In the genomic region with DNA sequence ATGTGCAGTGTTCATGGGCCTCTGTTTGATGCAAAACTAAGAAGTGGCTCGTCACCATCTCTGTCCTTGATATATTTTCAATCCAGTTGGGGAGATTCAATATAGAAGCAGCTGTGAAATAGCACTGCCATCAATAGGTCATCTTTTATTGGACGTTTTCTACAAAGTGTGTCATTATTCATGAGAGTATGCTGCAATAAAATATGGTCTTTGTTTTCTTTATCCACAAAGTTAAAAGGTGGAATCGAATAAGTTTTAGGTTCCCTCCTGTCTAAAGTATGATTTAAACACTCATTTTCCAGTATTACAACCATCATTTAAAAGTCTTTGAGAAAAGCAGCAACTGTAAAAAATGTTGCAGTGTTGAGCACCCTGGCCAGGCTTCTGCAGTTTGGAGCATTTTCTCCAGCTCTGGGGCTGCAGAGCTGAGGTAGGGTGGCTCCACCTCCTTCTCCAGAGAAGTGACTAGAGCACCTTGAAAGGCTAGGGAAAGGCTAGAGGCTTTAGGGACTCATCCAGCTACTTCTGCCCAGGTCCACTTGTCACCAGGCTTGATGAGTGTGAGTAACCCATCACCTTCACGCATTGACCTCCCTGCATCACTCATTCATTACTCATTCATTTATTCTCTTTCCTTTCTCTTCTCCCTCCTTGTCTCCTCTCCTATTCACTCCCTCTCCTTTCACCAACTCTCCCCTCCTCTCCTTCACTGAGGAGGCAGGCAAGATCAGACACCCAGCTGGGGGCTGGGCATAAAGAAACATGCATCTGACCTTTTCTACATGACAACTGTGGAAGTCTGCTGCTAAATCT, we compare ENCODE assay signal across 26 cellular contexts. TPM values are rescaled to one million over a fixed set of nuclear protein-coding genes. Genes with fewer than 3 reads are reported as not detected.
DNase-seq lines count a peak whose midpoint lies in the region; ATAC-seq and TF ChIP-seq lines count a peak whose summit lies in the region.
"Had no signal": no experiment of that assay in that cellular context is flagged by ENCODE, and none has a peak within 500 bp of the region (broad histone marks: within the 10 kb centered on the region; RNA-seq: fewer than 3 reads in every experiment).

No MANE protein-coding gene starts in this region.

- H3K9me3 ChIP-seq in SK-N-SH (no peaks in the 10 kb centered on the region), hepatocyte (ENCODE audit: low read depth) (no peaks in the 10 kb centered on the region), right lobe of liver (no peaks in the 10 kb centered on the region)
- H3K9me3 ChIP-seq: tibial nerve had no signal

- H3K36me3 Mint-ChIP-seq in chondrocyte (ENCODE audit: low read depth), result no peaks in the 10 kb centered on the region
- no peaks in the 10 kb centered on the region for H3K36me3 Mint-ChIP-seq in activated CD8-positive, alpha-beta T cell treated with anti-CD3 and anti-CD28 coated beads, Interleukin-2, amount 10 ng/mL, durations not matched to agents 7 days and 5 days (ENCODE audit: low read depth)
- no peaks in the 10 kb centered on the region for H3K36me3 Mint-ChIP-seq in naive thymus-derived CD8-positive, alpha-beta T cell
- H3K36me3 Mint-ChIP-seq: brain, CD14-positive monocyte, naive B cell had no signal

- H3K27ac ChIP-seq in SK-N-SH (ENCODE audit: low read depth in 2 of 2, low read length in 1 of 2), result no peak overlapping the region
- peak overlapping the region; percentile 31 for H3K27ac ChIP-seq in hepatocyte
- peak overlapping the region; percentile 39 to 81 (median 80) for H3K27ac ChIP-seq in right lobe of liver
- H3K27ac ChIP-seq: 22Rv1, left ventricle myocardium inferior, tibial nerve had no signal

- 45% methylated on average over 4 of the region's 4 CpGs for WGBS in SK-N-SH (ENCODE audit: low lambda C conversion rate)
- 49% methylated on average over 4 of the region's 4 CpGs for WGBS in hepatocyte (ENCODE audit: low lambda C conversion rate, missing lambda C conversion rate)
- 51% methylated on average over 4 of the region's 4 CpGs for WGBS in right lobe of liver (ENCODE audit: insufficient coverage, low coverage, low lambda C conversion rate, missing lambda C conversion rate)

- H2AFZ ChIP-seq in SK-N-SH (ENCODE audit: low read depth) (no peak overlapping the region), hepatocyte (no peak overlapping the region)

- intact Hi-C loops in right lobe of liver (cut with DNase I), result no loop called here

- TF ChIP-seq CTCF in SK-N-SH (IDR thresholded peaks at IDR 0.05) (no peak), hepatocyte (IDR thresholded peaks at IDR 0.05; ENCODE audit: poor library complexity) (no peak), right lobe of liver (IDR thresholded peaks at IDR 0.05) (no peak), chondrocyte (IDR thresholded peaks at IDR 0.05) (no peak)

- H3K27me3 ChIP-seq in SK-N-SH (ENCODE audit: insufficient read depth) (no peaks in the 10 kb centered on the region), hepatocyte (no peaks in the 10 kb centered on the region), right lobe of liver (no peaks in the 10 kb centered on the region)
- H3K27me3 ChIP-seq: gastroesophageal sphincter had no signal

- peaks cover 11% of the 10 kb centered on the region for H3K27me3 Mint-ChIP-seq in chondrocyte (ENCODE audit: low read depth)
- H3K27me3 Mint-ChIP-seq in activated CD8-positive, alpha-beta T cell treated with anti-CD3 and anti-CD28 coated beads, Interleukin-2, amount 10 ng/mL, durations not matched to agents 7 days and 5 days (ENCODE audit: low read depth), result peaks cover 9% of the 10 kb centered on the region
- H3K27me3 Mint-ChIP-seq in naive thymus-derived CD8-positive, alpha-beta T cell, result peaks cover 4 to 14% (median 10%) of the 10 kb centered on the region in 5 donors

- no peak overlapping the region for H3K4me3 Mint-ChIP-seq in chondrocyte (ENCODE audit: unreplicated experiment)
- H3K4me3 Mint-ChIP-seq in activated CD8-positive, alpha-beta T cell treated with anti-CD3 and anti-CD28 coated beads, Interleukin-2, amount 10 ng/mL, durations not matched to agents 7 days and 5 days, result no peak overlapping the region
- H3K4me3 Mint-ChIP-seq in naive thymus-derived CD8-positive, alpha-beta T cell, result no peak overlapping the region
- H3K4me3 Mint-ChIP-seq: brain, CD14-positive monocyte, HFFc6, naive B cell, T-helper 17 cell had no signal

- H3K4me3 ChIP-seq in SK-N-SH (ENCODE audit: low read depth in 2 of 2, low read length in 1 of 2) (no peak overlapping the region), hepatocyte (no peak overlapping the region), right lobe of liver (peak overlapping the region in 1 of 3 donors; percentile 22)
- H3K4me3 ChIP-seq: gastroesophageal sphincter, left ventricle myocardium inferior, tibial nerve had no signal

- H3K79me2 ChIP-seq in SK-N-SH (ENCODE audit: insufficient read depth), result no peaks in the 10 kb centered on the region
- H3K79me2 ChIP-seq in hepatocyte, result no peaks in the 10 kb centered on the region

- H3K4me2 ChIP-seq in SK-N-SH, result 0 out of 2 replicates have a peak overlapping the region, but pooled peaks have one; percentile 4
- H3K4me2 ChIP-seq in hepatocyte, result peak overlapping the region; percentile 63

- no peaks in the 10 kb centered on the region for H3F3A ChIP-seq in SK-N-SH (replicated peaks; ENCODE audit: insufficient read depth)

- DNase-seq in A172 (ENCODE audit: low spot score), result peak; percentile 14
- no peak for DNase-seq in SK-N-SH
- DNase-seq in hepatocyte (ENCODE audit: low spot score), result peak; percentile 16
- DNase-seq in right lobe of liver, result no peak
- DNase-seq in chondrocyte (ENCODE audit: low spot score), result no peak
- no peak for DNase-seq in activated CD8-positive, alpha-beta T cell treated with anti-CD3 and anti-CD28 coated beads, Interleukin-2, amount 10 ng/mL, durations not matched to agents 7 days and 5 days
- no peak for DNase-seq in amygdala (lab: John Stamatoyannopoulos, UW)
- DNase-seq in naive thymus-derived CD8-positive, alpha-beta T cell, result no peak
- DNase-seq: activated CD4-positive, alpha-beta T cell treated with anti-CD3 and anti-CD28 coated beads, Interleukin-2, amount 50 U/mL, for 4 hours; activated naive CD4-positive, alpha-beta T cell treated with Interleukin-2 at 50 U/mL for 16 hours; left ventricle myocardium inferior; naive B cell; NCI-H1092; NCI-H187; NCI-H2171 treated with DMSO at 0.1 percent for 48 hours; NCI-H510A treated with DMSO at 0.1 percent for 48 hours; RPMI8226; stimulated activated CD4-positive, alpha-beta T cell treated with anti-CD3 and anti-CD28 coated beads, Interleukin-4, amount 100 ng/mL, for 4 hours; T-helper 17 cell had no signal

- peak in 3 of 4 donors; percentile 5 to 25 (median 14) for ATAC-seq in right lobe of liver
- no peak for ATAC-seq in activated CD8-positive, alpha-beta T cell treated with anti-CD3 and anti-CD28 coated beads, Interleukin-2, amount 10 ng/mL, durations not matched to agents 7 days and 5 days
- ATAC-seq in naive thymus-derived CD8-positive, alpha-beta T cell, result no peak
- ATAC-seq: activated CD4-positive, CD25-positive, alpha-beta regulatory T cell treated with anti-CD3 and anti-CD28 coated beads, Interleukin-2, amount 50 U/mL, for 24 hours; T-helper 17 cell had no signal

- TF ChIP-seq EP300 in SK-N-SH (IDR thresholded peaks at IDR 0.05; ENCODE audit: borderline replicate concordance in 1 of 2, low read depth in 1 of 2, low read length in 1 of 2), result no peak

- POLR2A ChIA-PET in SK-N-SH (lab: Yijun Ruan, JAX), result no interaction called here
- POLR2A ChIA-PET in activated CD8-positive, alpha-beta T cell treated with anti-CD3 and anti-CD28 coated beads, Interleukin-2, amount 10 ng/mL, durations not matched to agents 7 days and 5 days (lab: Charles Lee), result no interaction called here
- POLR2A ChIA-PET in naive thymus-derived CD8-positive, alpha-beta T cell (lab: Charles Lee), result no interaction called here

- TF ChIP-seq POLR2A in right lobe of liver (IDR thresholded peaks at IDR 0.05), result no peak

- no peak overlapping the region for H3K27ac Mint-ChIP-seq in chondrocyte (ENCODE audit: unreplicated experiment)
- no peak overlapping the region for H3K27ac Mint-ChIP-seq in activated CD8-positive, alpha-beta T cell treated with anti-CD3 and anti-CD28 coated beads, Interleukin-2, amount 10 ng/mL, durations not matched to agents 7 days and 5 days
- H3K27ac Mint-ChIP-seq in naive thymus-derived CD8-positive, alpha-beta T cell, result no peak overlapping the region
- H3K27ac Mint-ChIP-seq: brain, CD14-positive monocyte, HFFc6, naive B cell, T-helper 17 cell had no signal

- H3K36me3 ChIP-seq in SK-N-SH (replicated peaks in 1 of 2; ENCODE audit: control insufficient read depth in 1 of 2, insufficient read depth in 2 of 2, low read length in 1 of 2), result no peaks in the 10 kb centered on the region
- H3K36me3 ChIP-seq in hepatocyte (replicated peaks; ENCODE audit: insufficient read depth, low read depth), result no peaks in the 10 kb centered on the region
- H3K36me3 ChIP-seq in right lobe of liver, result no peaks in the 10 kb centered on the region
- H3K36me3 ChIP-seq: gastroesophageal sphincter, left ventricle myocardium inferior, tibial nerve had no signal

- no peaks in the 10 kb centered on the region for H3K4me1 Mint-ChIP-seq in chondrocyte (ENCODE audit: low read depth)
- no peaks in the 10 kb centered on the region for H3K4me1 Mint-ChIP-seq in activated CD8-positive, alpha-beta T cell treated with anti-CD3 and anti-CD28 coated beads, Interleukin-2, amount 10 ng/mL, durations not matched to agents 7 days and 5 days (ENCODE audit: low read depth)
- no peaks in the 10 kb centered on the region for H3K4me1 Mint-ChIP-seq in naive thymus-derived CD8-positive, alpha-beta T cell
- H3K4me1 Mint-ChIP-seq: CD14-positive monocyte, naive B cell, T-helper 17 cell had no signal

- H4K20me1 ChIP-seq in SK-N-SH (ENCODE audit: insufficient read depth) (no peaks in the 10 kb centered on the region), hepatocyte (ENCODE audit: insufficient read depth, poor library complexity, severe bottlenecking) (no peaks in the 10 kb centered on the region)

- H3K9me3 Mint-ChIP-seq in chondrocyte (ENCODE audit: low read depth), result no peaks in the 10 kb centered on the region
- H3K9me3 Mint-ChIP-seq in activated CD8-positive, alpha-beta T cell treated with anti-CD3 and anti-CD28 coated beads, Interleukin-2, amount 10 ng/mL, durations not matched to agents 7 days and 5 days (ENCODE audit: insufficient read depth), result no peaks in the 10 kb centered on the region
- no peaks in the 10 kb centered on the region for H3K9me3 Mint-ChIP-seq in naive thymus-derived CD8-positive, alpha-beta T cell
- H3K9me3 Mint-ChIP-seq: HFFc6 had no signal

- no peak for TF ChIP-seq RAD21 in SK-N-SH (IDR thresholded peaks at IDR 0.05; ENCODE audit: low read length)

- H3K9ac ChIP-seq in SK-N-SH, result no peak overlapping the region

- H3K9me2 ChIP-seq in SK-N-SH (no peaks in the 10 kb centered on the region), hepatocyte (replicated peaks; ENCODE audit: insufficient read depth) (no peaks in the 10 kb centered on the region)

- H3K4me1 ChIP-seq in SK-N-SH (ENCODE audit: control insufficient read depth in 1 of 2, insufficient read depth in 2 of 2, low read depth in 1 of 2, low read length in 1 of 2) (peaks cover 3 to 6% of the 10 kb centered on the region in 2 experiments; a peak in 3 of 4 replicates), hepatocyte (ENCODE audit: insufficient read depth) (peaks cover 33% of the 10 kb centered on the region), right lobe of liver (peaks cover 0 to 18% (median 6%) of the 10 kb centered on the region in 4 donors)
- H3K4me1 ChIP-seq: left ventricle myocardium inferior had no signal

- CTCF ChIA-PET in SK-N-SH (lab: Yijun Ruan, JAX), result interaction anchor here (2.3 to 3.4 kb wide), 3 partner anchors 20 to 359 kb away, joined by 6 to 23 read pairs (median 12); no protein-coding TSS in a partner anchor
- CTCF ChIA-PET in activated CD8-positive, alpha-beta T cell treated with anti-CD3 and anti-CD28 coated beads, Interleukin-2, amount 10 ng/mL, durations not matched to agents 7 days and 5 days (lab: Charles Lee), result no interaction called here

RNA-seq across cellular contexts. Expression of gene DNAH14, which starts 56.4 kb away (rescaled TPM):
- not detected in 2 replicates for total RNA-seq in A172 (2014; rRNA removed; shearing (Covaris generic))
- polyA plus RNA-seq in SK-N-SH (2012; rRNA removed) (8.0 and 11.3 TPM in 2 replicates), hepatocyte (14.7 and 15.2 TPM in 2 replicates)
- polyA plus RNA-seq in SK-N-SH (2012; cell fraction: cytosol; rRNA removed), result 10.7 and 16.2 TPM in 2 replicates
- polyA plus RNA-seq in SK-N-SH (2012; cell fraction: nucleus; rRNA removed), result 9.7 and 21.7 TPM in 2 replicates
- total RNA-seq in hepatocyte (46.1 and 47.3 TPM in 2 replicates), right lobe of liver (10 to 100 TPM in 3 of 6 experiments, 1 to 10 TPM in 3; 8.0 to 17.1 (median 9.7) TPM), chondrocyte (15.3 to 28.1 TPM (median 16.0 TPM) in 3 replicates)
- total RNA-seq in activated CD8-positive, alpha-beta T cell treated with anti-CD3 and anti-CD28 coated beads, Interleukin-2, amount 10 ng/mL, durations not matched to agents 7 days and 5 days, result not detected
- total RNA-seq in naive thymus-derived CD8-positive, alpha-beta T cell, result under 1 TPM in 1 of 2 experiments, not detected in 1; 0.08 TPM
- polyA plus RNA-seq in naive thymus-derived CD8-positive, alpha-beta T cell, result under 1 TPM in 2 of 3 donors, not detected in 1; 0.01 to 0.03 TPM

Comparison
In these comparisons a context has a peak if more than half of its experiments do, and no peak if none do; other contexts are left out.
1. DNase-seq: peak in A172 (single experiment) and hepatocyte (single experiment); none in SK-N-SH (single experiment), right lobe of liver (0 of 3), chondrocyte (single experiment), activated CD8-positive, alpha-beta T cell treated with anti-CD3 and anti-CD28 coated beads, Interleukin-2, amount 10 ng/mL, durations not matched to agents 7 days and 5 days (single experiment), amygdala (0 of 56) and naive thymus-derived CD8-positive, alpha-beta T cell (0 of 10).
2. H3K27ac ChIP-seq: peak in hepatocyte (single experiment) and right lobe of liver (3 of 3); none in SK-N-SH (0 of 2).
3. ATAC-seq: peak in right lobe of liver (3 of 4); none in activated CD8-positive, alpha-beta T cell treated with anti-CD3 and anti-CD28 coated beads, Interleukin-2, amount 10 ng/mL, durations not matched to agents 7 days and 5 days (single experiment) and naive thymus-derived CD8-positive, alpha-beta T cell (0 of 2).